8 cellular contexts compared by ENCODE assay signal in the genomic region with DNA sequence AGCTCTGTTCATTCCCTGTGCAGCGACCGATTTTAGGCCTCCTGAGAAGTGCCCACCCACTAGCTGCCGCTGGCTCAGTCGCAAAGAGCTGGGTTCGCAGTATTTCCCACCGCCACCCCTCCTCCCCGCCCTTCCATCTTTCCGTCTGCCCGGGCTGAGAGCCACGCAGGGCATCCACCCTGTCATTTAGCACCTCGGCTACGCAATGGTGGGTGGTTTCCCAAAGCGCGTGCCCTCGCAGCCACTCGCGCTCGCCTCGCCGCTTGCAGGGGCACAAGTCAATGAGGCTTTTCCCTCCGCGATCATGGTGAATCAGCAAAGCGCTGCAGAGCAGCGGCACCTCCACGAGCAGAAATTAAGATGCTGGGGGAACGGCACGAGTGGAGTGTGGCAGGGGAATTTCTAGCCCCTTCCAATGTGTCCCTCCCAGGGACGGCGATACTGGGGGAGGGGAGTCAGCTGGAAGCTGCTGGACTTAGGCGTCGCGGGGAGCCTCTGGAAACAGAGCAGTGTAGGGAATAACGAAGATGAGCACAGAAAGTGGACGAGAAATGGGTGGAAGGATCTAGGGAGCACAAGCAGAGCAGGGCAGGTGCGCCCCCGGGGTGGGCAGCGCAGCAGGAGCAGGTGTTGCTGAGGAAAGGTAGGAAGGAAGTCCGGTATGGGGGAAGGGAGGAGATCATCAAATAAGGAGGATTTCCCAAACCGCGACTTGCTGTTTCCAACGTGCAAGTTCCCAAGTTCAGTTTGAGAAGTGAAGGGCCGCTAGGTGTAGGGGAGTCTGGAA. TPM values are rescaled to one million over a fixed set of nuclear protein-coding genes. Genes with fewer than 3 reads are reported as not detected.
DNase-seq lines count a peak whose midpoint lies in the region; ATAC-seq, FAIRE-seq and TF ChIP-seq lines count a peak whose summit lies in the region.

No MANE protein-coding gene starts in this region.

- no peak overlapping the region for H2AFZ ChIP-seq in ACC112 (ENCODE audit: low read length, unreplicated experiment)

- peaks cover 69% of the 10 kb centered on the region for H3K27me3 Mint-ChIP-seq in endodermal cell (ENCODE audit: insufficient read depth)
- peaks cover 29 to 34% of the 10 kb centered on the region in 2 donors for H3K27me3 Mint-ChIP-seq in CD8-positive, alpha-beta memory T cell

- peaks cover 6% of the 10 kb centered on the region for H3K4me1 Mint-ChIP-seq in endodermal cell
- H3K4me1 Mint-ChIP-seq in CD8-positive, alpha-beta memory T cell: peaks cover 0 to 16% (median 2%) of the 10 kb centered on the region in 3 donors

- H3K27me3 ChIP-seq in ACC112 (ENCODE audit: insufficient read depth, low read length) (peaks cover 91% of the 10 kb centered on the region), endodermal cell (ENCODE audit: control insufficient read depth, insufficient read depth, low read length, poor library complexity, severe bottlenecking) (peaks cover 62% of the 10 kb centered on the region), pancreas (peaks cover 0 to 25% (median 2%) of the 10 kb centered on the region in 4 donors)
- no peaks in the 10 kb centered on the region for H3K27me3 ChIP-seq in CD8-positive, alpha-beta memory T cell (ENCODE audit: insufficient read depth, low read length, poor library complexity, severe bottlenecking)

- H3K36me3 ChIP-seq in ACC112 (ENCODE audit: insufficient read depth, low read length) (no peaks in the 10 kb centered on the region), endodermal cell (ENCODE audit: control insufficient read depth, insufficient read depth, low read length) (no peaks in the 10 kb centered on the region), pancreas (no peaks in the 10 kb centered on the region)
- no peaks in the 10 kb centered on the region for H3K36me3 ChIP-seq in CD8-positive, alpha-beta memory T cell (ENCODE audit: insufficient read depth, low read length)

- no peak overlapping the region for H3K27ac ChIP-seq in ACC112 (ENCODE audit: low read depth, low read length)
- H3K27ac ChIP-seq in endodermal cell (ENCODE audit: low read depth, low read length): no peak overlapping the region
- no peak overlapping the region for H3K27ac ChIP-seq in pancreas
- no peak overlapping the region for H3K27ac ChIP-seq in CD8-positive, alpha-beta memory T cell (ENCODE audit: low read depth, low read length)

- DNase-seq in HEK293T (ENCODE audit: extremely low spot score): peak; percentile 7
- peak; percentile 76 for DNase-seq in endodermal cell
- DNase-seq in pancreas: peak in 1 of 6 donors; percentile 58
- DNase-seq in CD8-positive, alpha-beta memory T cell: no peak
- DNase-seq in NCI-H345 treated with DMSO at 0.1 percent for 48 hours (lab: John Stamatoyannopoulos, UW; ENCODE audit: unreplicated experiment): no peak
- DNase-seq in stimulated activated CD4-positive, alpha-beta T cell treated with anti-CD3 and anti-CD28 coated beads, Interleukin-2, amount 100 ng/mL, for 24 hours: no peak

- ATAC-seq in pancreas (peak in 3 of 4 donors; percentile 6 to 16 (median 16)), HG03378 (IDR thresholded peaks at IDR 0.05; ENCODE audit: unreplicated experiment) (no peak)

- no peak for FAIRE-seq in pancreas (lab: Jason Lieb, UNC)

- no peak overlapping the region for H3K27ac Mint-ChIP-seq in endodermal cell
- H3K27ac Mint-ChIP-seq in CD8-positive, alpha-beta memory T cell: no peak overlapping the region

- TF ChIP-seq CTCF in endodermal cell (conservative IDR thresholded peaks at IDR 0.05) (no peak), pancreas (IDR thresholded peaks at IDR 0.05) (no peak)

- H3K4me3 ChIP-seq in ACC112 (ENCODE audit: low read depth, low read length) (peak overlapping the region; percentile 63; the same call in 1 of the 2 replicates), endodermal cell (ENCODE audit: low read length) (peak overlapping the region; percentile 73), pancreas (peak overlapping the region in 1 of 4 donors; percentile 36)
- no peak overlapping the region for H3K4me3 ChIP-seq in CD8-positive, alpha-beta memory T cell (ENCODE audit: low read length)

- H3K9ac ChIP-seq in endodermal cell (ENCODE audit: extremely low read depth, low read length, poor library complexity, severe bottlenecking): no peak overlapping the region

- H3K4me1 ChIP-seq in ACC112 (ENCODE audit: control insufficient read depth, insufficient read depth, low read length, unreplicated experiment): no peaks in the 10 kb centered on the region
- no peaks in the 10 kb centered on the region for H3K4me1 ChIP-seq in endodermal cell (ENCODE audit: control insufficient read depth, insufficient read depth, low read length)
- H3K4me1 ChIP-seq in pancreas: no peaks in the 10 kb centered on the region
- H3K4me1 ChIP-seq in CD8-positive, alpha-beta memory T cell (ENCODE audit: insufficient read depth, low read length): no peaks in the 10 kb centered on the region

- intact Hi-C loops in pancreas (cut with DNase I): no loop called here

- no peaks in the 10 kb centered on the region for H3K9me3 Mint-ChIP-seq in endodermal cell
- peaks cover 0 to 5% (median 0%) of the 10 kb centered on the region in 5 donors for H3K9me3 Mint-ChIP-seq in CD8-positive, alpha-beta memory T cell

- WGBS in endodermal cell (ENCODE audit: insufficient coverage in 1 of 2, insufficient read length in 1 of 2), 2 experiments: 0 to 1% methylated on average over 11 to 41 of the region's 42 CpGs
- 4 to 23% methylated on average over 42 of the region's 42 CpGs for WGBS in pancreas, 2 donors

- no peaks in the 10 kb centered on the region for H3K36me3 Mint-ChIP-seq in endodermal cell (ENCODE audit: low read depth)
- H3K36me3 Mint-ChIP-seq in CD8-positive, alpha-beta memory T cell: no peaks in the 10 kb centered on the region

- H3K9me3 ChIP-seq in endodermal cell (ENCODE audit: control insufficient read depth, low read length) (no peaks in the 10 kb centered on the region), pancreas (no peaks in the 10 kb centered on the region)
- no peaks in the 10 kb centered on the region for H3K9me3 ChIP-seq in CD8-positive, alpha-beta memory T cell (ENCODE audit: low read length)

- CTCF ChIA-PET in HEK293T (lab: Yijun Ruan, JAX): no interaction called here
- CTCF ChIA-PET in CD8-positive, alpha-beta memory T cell (lab: Charles Lee): no interaction called here

- POLR2A ChIA-PET in HEK293T (lab: Yijun Ruan, JAX): no interaction called here
- POLR2A ChIA-PET in CD8-positive, alpha-beta memory T cell (lab: Charles Lee): no interaction called here

- H3K79me2 ChIP-seq in ACC112 (ENCODE audit: control insufficient read depth, insufficient read depth, low read length, unreplicated experiment): no peaks in the 10 kb centered on the region

- H3K4me3 Mint-ChIP-seq in endodermal cell: peak overlapping the region; percentile 64
- no peak overlapping the region for H3K4me3 Mint-ChIP-seq in CD8-positive, alpha-beta memory T cell

TF ChIP-seq in HEK293T, 16 proteins besides CTCF, POLR2A, EP300 and RAD21:
- TF ChIP-seq CTBP1 (IDR thresholded peaks at IDR 0.05; ENCODE audit: borderline replicate concordance) (no peak), FOXM1 (IDR thresholded peaks at IDR 0.05; ENCODE audit: borderline replicate concordance) (no peak), SUZ12 (IDR thresholded peaks at IDR 0.05) (no peak), PKNOX1 (IDR thresholded peaks at IDR 0.05) (no peak), ELF4 (IDR thresholded peaks at IDR 0.05) (no peak), TARDBP (IDR thresholded peaks at IDR 0.05) (no peak), L3MBTL2 (conservative IDR thresholded peaks at IDR 0.05) (no peak), FOXA1 (IDR thresholded peaks at IDR 0.05) (no peak), LEF1 (IDR thresholded peaks at IDR 0.05; ENCODE audit: borderline replicate concordance) (no peak), ZNF384 (IDR thresholded peaks at IDR 0.05) (no peak), FOXK2 (IDR thresholded peaks at IDR 0.05) (no peak), NFRKB (IDR thresholded peaks at IDR 0.05) (no peak)

RNA-seq across cellular contexts. Expression of gene PTCHD1, which starts 2.4 kb away (rescaled TPM):
- total RNA-seq in endodermal cell: under 1 TPM; 0.92 to 0.95 TPM
- polyA plus RNA-seq in endodermal cell (2013, experiment 1 of 2): 0.14 TPM
- polyA plus RNA-seq in endodermal cell (2013, experiment 2 of 2): 0.25 TPM
- total RNA-seq in pancreas: under 1 TPM in 5 of 6 donors, not detected in 1; under 0.01 to 0.16 (median 0.03) TPM
- under 1 TPM; 0.04 to 0.05 TPM for polyA plus RNA-seq in pancreas
- not detected for total RNA-seq in CD8-positive, alpha-beta memory T cell
- polyA plus RNA-seq in CD8-positive, alpha-beta memory T cell: not detected

Comparison
In these comparisons a context has a peak if more than half of its experiments do, and no peak if none do; other contexts are left out.
1. DNase-seq: peak in HEK293T (single experiment) and endodermal cell (single experiment); none in CD8-positive, alpha-beta memory T cell (0 of 5), NCI-H345 treated with DMSO at 0.1 percent for 48 hours (single experiment) and stimulated activated CD4-positive, alpha-beta T cell treated with anti-CD3 and anti-CD28 coated beads, Interleukin-2, amount 100 ng/mL, for 24 hours (0 of 2).